24 cellular contexts compared by ENCODE assay signal in genomic region chr7:158388072-158388471, GRCh38.
"Had no signal": no experiment of that assay in that cellular context is flagged by ENCODE, and none has a peak within 500 bp of the region (broad histone marks: within the 10 kb centered on the region; RNA-seq: fewer than 3 reads in every experiment).

No MANE protein-coding gene starts in this region.

- H2AFZ ChIP-seq: hepatocyte had no signal

- H3K27ac Mint-ChIP-seq: memory B cell; naive thymus-derived CD8-positive, alpha-beta T cell; nephron; progenitor cell of endocrine pancreas; stimulated activated effector memory CD8-positive, alpha-beta T cell treated with anti-CD3 and anti-CD28 coated beads, Interleukin-12 subunit alpha, Interleukin-12 subunit beta, amount 100 ng/mL, for 72 hours; stimulated activated naive CD8-positive, alpha-beta T cell treated with anti-CD3 and anti-CD28 coated beads, Interleukin-15, Interleukin-2, amounts not matched to agents 100 ng/mL and 50 ng/mL, for 24 hours had no signal

- ATAC-seq: heart right ventricle; naive thymus-derived CD8-positive, alpha-beta T cell; right lobe of liver; stimulated activated effector memory CD8-positive, alpha-beta T cell treated with anti-CD3 and anti-CD28 coated beads, Interleukin-12 subunit alpha, Interleukin-12 subunit beta, amount 100 ng/mL, for 72 hours had no signal

- H3K79me2 ChIP-seq: hepatocyte had no signal

- H3K27me3 Mint-ChIP-seq: stimulated activated naive CD8-positive, alpha-beta T cell treated with anti-CD3 and anti-CD28 coated beads, Interleukin-15, Interleukin-2, amounts not matched to agents 100 ng/mL and 50 ng/mL, for 24 hours had no signal

- H3K9me3 ChIP-seq: heart right ventricle, left ventricle myocardium inferior, neutrophil, ovary, right atrium auricular region, right lobe of liver, suprapubic skin, thoracic aorta, tibial artery, vagina had no signal

- DNase-seq: heart right ventricle; islet precursor cell; left ventricle myocardium inferior; naive thymus-derived CD8-positive, alpha-beta T cell; occipital lobe; ovary; right lobe of liver; stimulated activated CD4-positive, alpha-beta T cell treated with anti-CD3 and anti-CD28 coated beads, Interleukin-4, amount 100 ng/mL, for 24 hours; stimulated activated naive CD4-positive, alpha-beta T cell; tibial artery; trophoblast cell had no signal

- H3K4me3 ChIP-seq: heart right ventricle, hepatocyte, left ventricle myocardium inferior, ovary, right atrium auricular region, right lobe of liver, skin epidermis, suprapubic skin, thoracic aorta, tibial artery, vagina had no signal

- H3K4me1 Mint-ChIP-seq: memory B cell; naive thymus-derived CD8-positive, alpha-beta T cell; stimulated activated effector memory CD8-positive, alpha-beta T cell treated with anti-CD3 and anti-CD28 coated beads, Interleukin-12 subunit alpha, Interleukin-12 subunit beta, amount 100 ng/mL, for 72 hours had no signal

- H3K36me3 ChIP-seq: heart right ventricle, left ventricle myocardium inferior, neutrophil, ovary, right atrium auricular region, right lobe of liver, suprapubic skin, thoracic aorta, tibial artery, vagina had no signal

- H3K9me3 Mint-ChIP-seq: memory B cell; naive thymus-derived CD8-positive, alpha-beta T cell; nephron; neural crest cell; stimulated activated effector memory CD8-positive, alpha-beta T cell treated with anti-CD3 and anti-CD28 coated beads, Interleukin-12 subunit alpha, Interleukin-12 subunit beta, amount 100 ng/mL, for 72 hours; stimulated activated naive CD8-positive, alpha-beta T cell treated with anti-CD3 and anti-CD28 coated beads, Interleukin-15, Interleukin-2, amounts not matched to agents 100 ng/mL and 50 ng/mL, for 24 hours had no signal

- H3K4me1 ChIP-seq: heart right ventricle, left ventricle myocardium inferior, right atrium auricular region, right lobe of liver, suprapubic skin, tibial artery, vagina had no signal

- H3K4me2 ChIP-seq: hepatocyte had no signal

- H3K27ac ChIP-seq: heart right ventricle, hepatocyte, left ventricle myocardium inferior, neutrophil, ovary, right atrium auricular region, right lobe of liver, skin epidermis, suprapubic skin, thoracic aorta, tibial artery, vagina had no signal

- H3K4me3 Mint-ChIP-seq: memory B cell; nephron; neural crest cell; stimulated activated effector memory CD8-positive, alpha-beta T cell treated with anti-CD3 and anti-CD28 coated beads, Interleukin-12 subunit alpha, Interleukin-12 subunit beta, amount 100 ng/mL, for 72 hours; stimulated activated naive CD8-positive, alpha-beta T cell treated with anti-CD3 and anti-CD28 coated beads, Interleukin-15, Interleukin-2, amounts not matched to agents 100 ng/mL and 50 ng/mL, for 24 hours had no signal

- H3K36me3 Mint-ChIP-seq: memory B cell; naive thymus-derived CD8-positive, alpha-beta T cell; stimulated activated effector memory CD8-positive, alpha-beta T cell treated with anti-CD3 and anti-CD28 coated beads, Interleukin-12 subunit alpha, Interleukin-12 subunit beta, amount 100 ng/mL, for 72 hours had no signal

- H3K27me3 ChIP-seq: hepatocyte, neutrophil, ovary, right atrium auricular region, right lobe of liver, vagina had no signal
